1 cellular context compared by ENCODE assay signal in the genomic region with DNA sequence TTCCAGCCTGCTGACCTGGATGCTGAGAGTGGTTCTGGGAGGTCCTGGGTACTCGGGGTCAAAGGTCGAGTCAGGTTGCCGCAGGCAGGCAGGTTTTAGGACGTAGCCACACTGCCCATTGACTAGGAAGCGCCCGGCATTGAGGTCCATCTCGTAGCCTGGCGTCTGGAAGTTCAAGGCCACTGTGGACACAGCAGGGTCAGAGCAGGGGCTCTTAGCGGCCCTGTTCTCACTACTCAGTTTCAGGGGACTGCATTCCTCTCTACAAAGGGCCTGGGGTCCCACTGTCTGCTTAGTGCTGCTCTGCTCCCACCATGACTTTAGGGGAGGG.
A peak's percentile ranks its signal among the peaks of the same experiment; 100 is the strongest.
TF ChIP-seq lines count a peak whose summit lies in the region.

No MANE protein-coding gene starts in this region.

TF ChIP-seq in HepG2, 621 proteins besides CTCF, POLR2A, EP300 and RAD21 (continued from another document and continues in another):
- TF ChIP-seq, protein P1, sequence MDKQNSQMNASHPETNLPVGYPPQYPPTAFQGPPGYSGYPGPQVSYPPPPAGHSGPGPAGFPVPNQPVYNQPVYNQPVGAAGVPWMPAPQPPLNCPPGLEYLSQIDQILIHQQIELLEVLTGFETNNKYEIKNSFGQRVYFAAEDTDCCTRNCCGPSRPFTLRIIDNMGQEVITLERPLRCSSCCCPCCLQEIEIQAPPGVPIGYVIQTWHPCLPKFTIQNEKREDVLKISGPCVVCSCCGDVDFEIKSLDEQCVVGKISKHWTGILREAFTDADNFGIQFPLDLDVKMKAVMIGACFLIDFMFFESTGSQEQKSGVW (CRISPR knock-in tag; IDR thresholded peaks at IDR 0.05; ENCODE audit: borderline replicate concordance), result no peak
- peak; percentile 59 for TF ChIP-seq NR2F2 (IDR thresholded peaks at IDR 0.05; ENCODE audit: borderline replicate concordance, low read depth)
- no peak for TF ChIP-seq ZBTB46 (CRISPR knock-in tag; IDR thresholded peaks at IDR 0.05; ENCODE audit: borderline replicate concordance)
- TF ChIP-seq NFKBIZ (CRISPR knock-in tag; IDR thresholded peaks at IDR 0.05), result no peak
- TF ChIP-seq ZFP62 (CRISPR knock-in tag; IDR thresholded peaks at IDR 0.05), result no peak
- no peak for TF ChIP-seq ZNF674 (CRISPR knock-in tag; IDR thresholded peaks at IDR 0.05; ENCODE audit: low read depth)
- 0 out of 2 replicates have a peak, but pooled peaks have one; percentile 25 for TF ChIP-seq SMAD3 (CRISPR knock-in tag; IDR thresholded peaks at IDR 0.05)
- TF ChIP-seq NRL (CRISPR knock-in tag; IDR thresholded peaks at IDR 0.05; ENCODE audit: borderline replicate concordance), result no peak
- 0 out of 2 replicates have a peak, but pooled peaks have one; percentile 40 for TF ChIP-seq MXD4 (CRISPR knock-in tag; IDR thresholded peaks at IDR 0.05)
- TF ChIP-seq, protein P2, sequence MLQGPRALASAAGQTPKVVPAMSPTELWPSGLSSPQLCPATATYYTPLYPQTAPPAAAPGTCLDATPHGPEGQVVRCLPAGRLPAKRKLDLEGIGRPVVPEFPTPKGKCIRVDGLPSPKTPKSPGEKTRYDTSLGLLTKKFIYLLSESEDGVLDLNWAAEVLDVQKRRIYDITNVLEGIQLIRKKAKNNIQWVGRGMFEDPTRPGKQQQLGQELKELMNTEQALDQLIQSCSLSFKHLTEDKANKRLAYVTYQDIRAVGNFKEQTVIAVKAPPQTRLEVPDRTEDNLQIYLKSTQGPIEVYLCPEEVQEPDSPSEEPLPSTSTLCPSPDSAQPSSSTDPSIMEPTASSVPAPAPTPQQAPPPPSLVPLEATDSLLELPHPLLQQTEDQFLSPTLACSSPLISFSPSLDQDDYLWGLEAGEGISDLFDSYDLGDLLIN (CRISPR knock-in tag; IDR thresholded peaks at IDR 0.05; ENCODE audit: borderline replicate concordance), result no peak
- no peak for TF ChIP-seq FOXK1 (CRISPR knock-in tag; IDR thresholded peaks at IDR 0.05; ENCODE audit: borderline replicate concordance, low read depth)
- no peak for TF ChIP-seq ZNF318 (CRISPR knock-in tag; IDR thresholded peaks at IDR 0.05)
- TF ChIP-seq MLXIP (CRISPR knock-in tag; IDR thresholded peaks at IDR 0.05; ENCODE audit: borderline replicate concordance), result no peak
- TF ChIP-seq, protein P3, sequence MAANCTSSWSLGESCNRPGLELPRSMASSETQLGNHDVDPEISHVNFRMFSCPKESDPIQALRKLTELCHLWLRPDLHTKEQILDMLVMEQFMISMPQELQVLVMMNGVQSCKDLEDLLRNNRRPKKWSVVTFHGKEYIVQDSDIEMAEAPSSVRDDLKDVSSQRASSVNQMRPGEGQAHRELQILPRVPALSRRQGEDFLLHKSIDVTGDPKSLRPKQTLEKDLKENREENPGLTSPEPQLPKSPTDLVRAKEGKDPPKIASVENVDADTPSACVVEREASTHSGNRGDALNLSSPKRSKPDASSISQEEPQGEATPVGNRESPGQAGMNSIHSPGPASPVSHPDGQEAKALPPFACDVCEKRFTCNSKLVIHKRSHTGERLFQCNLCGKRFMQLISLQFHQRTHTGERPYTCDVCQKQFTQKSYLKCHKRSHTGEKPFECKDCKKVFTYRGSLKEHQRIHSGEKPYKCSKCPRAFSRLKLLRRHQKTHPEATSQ (CRISPR knock-in tag; IDR thresholded peaks at IDR 0.05; ENCODE audit: borderline replicate concordance), result no peak
- TF ChIP-seq IKZF1 (IDR thresholded peaks at IDR 0.05), result no peak
- TF ChIP-seq, protein P4, sequence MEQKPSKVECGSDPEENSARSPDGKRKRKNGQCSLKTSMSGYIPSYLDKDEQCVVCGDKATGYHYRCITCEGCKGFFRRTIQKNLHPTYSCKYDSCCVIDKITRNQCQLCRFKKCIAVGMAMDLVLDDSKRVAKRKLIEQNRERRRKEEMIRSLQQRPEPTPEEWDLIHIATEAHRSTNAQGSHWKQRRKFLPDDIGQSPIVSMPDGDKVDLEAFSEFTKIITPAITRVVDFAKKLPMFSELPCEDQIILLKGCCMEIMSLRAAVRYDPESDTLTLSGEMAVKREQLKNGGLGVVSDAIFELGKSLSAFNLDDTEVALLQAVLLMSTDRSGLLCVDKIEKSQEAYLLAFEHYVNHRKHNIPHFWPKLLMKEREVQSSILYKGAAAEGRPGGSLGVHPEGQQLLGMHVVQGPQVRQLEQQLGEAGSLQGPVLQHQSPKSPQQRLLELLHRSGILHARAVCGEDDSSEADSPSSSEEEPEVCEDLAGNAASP (CRISPR knock-in tag; IDR thresholded peaks at IDR 0.05; ENCODE audit: borderline replicate concordance), result peak; percentile 89; the same call in 1 of the 2 replicates
- TF ChIP-seq ASH2L (IDR thresholded peaks at IDR 0.05; ENCODE audit: insufficient read length, low read depth, low read length), result no peak
- no peak for TF ChIP-seq RCOR2 (CRISPR knock-in tag; IDR thresholded peaks at IDR 0.05)
- TF ChIP-seq NR2F1 (CRISPR knock-in tag; IDR thresholded peaks at IDR 0.05), result peak; percentile 47 to 48; a peak in 3 of 4 replicates
- no peak for TF ChIP-seq ZNF367 (CRISPR knock-in tag; IDR thresholded peaks at IDR 0.05; ENCODE audit: borderline replicate concordance)
- no peak for TF ChIP-seq ELK4 (CRISPR knock-in tag; IDR thresholded peaks at IDR 0.05; ENCODE audit: borderline replicate concordance)
- no peak for TF ChIP-seq ZNF773 (CRISPR knock-in tag; IDR thresholded peaks at IDR 0.05; ENCODE audit: borderline replicate concordance)
- TF ChIP-seq, protein P5, sequence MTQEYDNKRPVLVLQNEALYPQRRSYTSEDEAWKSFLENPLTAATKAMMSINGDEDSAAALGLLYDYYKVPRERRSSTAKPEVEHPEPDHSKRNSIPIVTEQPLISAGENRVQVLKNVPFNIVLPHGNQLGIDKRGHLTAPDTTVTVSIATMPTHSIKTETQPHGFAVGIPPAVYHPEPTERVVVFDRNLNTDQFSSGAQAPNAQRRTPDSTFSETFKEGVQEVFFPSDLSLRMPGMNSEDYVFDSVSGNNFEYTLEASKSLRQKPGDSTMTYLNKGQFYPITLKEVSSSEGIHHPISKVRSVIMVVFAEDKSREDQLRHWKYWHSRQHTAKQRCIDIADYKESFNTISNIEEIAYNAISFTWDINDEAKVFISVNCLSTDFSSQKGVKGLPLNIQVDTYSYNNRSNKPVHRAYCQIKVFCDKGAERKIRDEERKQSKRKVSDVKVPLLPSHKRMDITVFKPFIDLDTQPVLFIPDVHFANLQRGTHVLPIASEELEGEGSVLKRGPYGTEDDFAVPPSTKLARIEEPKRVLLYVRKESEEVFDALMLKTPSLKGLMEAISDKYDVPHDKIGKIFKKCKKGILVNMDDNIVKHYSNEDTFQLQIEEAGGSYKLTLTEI (CRISPR knock-in tag; conservative IDR thresholded peaks at IDR 0.05), result no peak
- TF ChIP-seq ZNF777 (CRISPR knock-in tag; IDR thresholded peaks at IDR 0.05), result no peak
- no peak for TF ChIP-seq FOSL2 (CRISPR knock-in tag; IDR thresholded peaks at IDR 0.05)
- no peak for TF ChIP-seq HNRNPH1 (optimal IDR thresholded peaks at IDR 0.05; ENCODE audit: low read depth, low read length)
- TF ChIP-seq, protein P6, sequence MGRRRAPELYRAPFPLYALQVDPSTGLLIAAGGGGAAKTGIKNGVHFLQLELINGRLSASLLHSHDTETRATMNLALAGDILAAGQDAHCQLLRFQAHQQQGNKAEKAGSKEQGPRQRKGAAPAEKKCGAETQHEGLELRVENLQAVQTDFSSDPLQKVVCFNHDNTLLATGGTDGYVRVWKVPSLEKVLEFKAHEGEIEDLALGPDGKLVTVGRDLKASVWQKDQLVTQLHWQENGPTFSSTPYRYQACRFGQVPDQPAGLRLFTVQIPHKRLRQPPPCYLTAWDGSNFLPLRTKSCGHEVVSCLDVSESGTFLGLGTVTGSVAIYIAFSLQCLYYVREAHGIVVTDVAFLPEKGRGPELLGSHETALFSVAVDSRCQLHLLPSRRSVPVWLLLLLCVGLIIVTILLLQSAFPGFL (CRISPR knock-in tag; IDR thresholded peaks at IDR 0.05), result no peak
